ENCODE assay signal across 1 cellular context in genomic region chr2:128092656-128093055, GRCh38.
TF ChIP-seq lines count a peak whose summit lies in the region.

No MANE protein-coding gene starts in this region.

TF ChIP-seq in GM23338, 12 proteins besides CTCF, POLR2A, EP300 and RAD21 (continued from another document):
- TF ChIP-seq, protein P1, sequence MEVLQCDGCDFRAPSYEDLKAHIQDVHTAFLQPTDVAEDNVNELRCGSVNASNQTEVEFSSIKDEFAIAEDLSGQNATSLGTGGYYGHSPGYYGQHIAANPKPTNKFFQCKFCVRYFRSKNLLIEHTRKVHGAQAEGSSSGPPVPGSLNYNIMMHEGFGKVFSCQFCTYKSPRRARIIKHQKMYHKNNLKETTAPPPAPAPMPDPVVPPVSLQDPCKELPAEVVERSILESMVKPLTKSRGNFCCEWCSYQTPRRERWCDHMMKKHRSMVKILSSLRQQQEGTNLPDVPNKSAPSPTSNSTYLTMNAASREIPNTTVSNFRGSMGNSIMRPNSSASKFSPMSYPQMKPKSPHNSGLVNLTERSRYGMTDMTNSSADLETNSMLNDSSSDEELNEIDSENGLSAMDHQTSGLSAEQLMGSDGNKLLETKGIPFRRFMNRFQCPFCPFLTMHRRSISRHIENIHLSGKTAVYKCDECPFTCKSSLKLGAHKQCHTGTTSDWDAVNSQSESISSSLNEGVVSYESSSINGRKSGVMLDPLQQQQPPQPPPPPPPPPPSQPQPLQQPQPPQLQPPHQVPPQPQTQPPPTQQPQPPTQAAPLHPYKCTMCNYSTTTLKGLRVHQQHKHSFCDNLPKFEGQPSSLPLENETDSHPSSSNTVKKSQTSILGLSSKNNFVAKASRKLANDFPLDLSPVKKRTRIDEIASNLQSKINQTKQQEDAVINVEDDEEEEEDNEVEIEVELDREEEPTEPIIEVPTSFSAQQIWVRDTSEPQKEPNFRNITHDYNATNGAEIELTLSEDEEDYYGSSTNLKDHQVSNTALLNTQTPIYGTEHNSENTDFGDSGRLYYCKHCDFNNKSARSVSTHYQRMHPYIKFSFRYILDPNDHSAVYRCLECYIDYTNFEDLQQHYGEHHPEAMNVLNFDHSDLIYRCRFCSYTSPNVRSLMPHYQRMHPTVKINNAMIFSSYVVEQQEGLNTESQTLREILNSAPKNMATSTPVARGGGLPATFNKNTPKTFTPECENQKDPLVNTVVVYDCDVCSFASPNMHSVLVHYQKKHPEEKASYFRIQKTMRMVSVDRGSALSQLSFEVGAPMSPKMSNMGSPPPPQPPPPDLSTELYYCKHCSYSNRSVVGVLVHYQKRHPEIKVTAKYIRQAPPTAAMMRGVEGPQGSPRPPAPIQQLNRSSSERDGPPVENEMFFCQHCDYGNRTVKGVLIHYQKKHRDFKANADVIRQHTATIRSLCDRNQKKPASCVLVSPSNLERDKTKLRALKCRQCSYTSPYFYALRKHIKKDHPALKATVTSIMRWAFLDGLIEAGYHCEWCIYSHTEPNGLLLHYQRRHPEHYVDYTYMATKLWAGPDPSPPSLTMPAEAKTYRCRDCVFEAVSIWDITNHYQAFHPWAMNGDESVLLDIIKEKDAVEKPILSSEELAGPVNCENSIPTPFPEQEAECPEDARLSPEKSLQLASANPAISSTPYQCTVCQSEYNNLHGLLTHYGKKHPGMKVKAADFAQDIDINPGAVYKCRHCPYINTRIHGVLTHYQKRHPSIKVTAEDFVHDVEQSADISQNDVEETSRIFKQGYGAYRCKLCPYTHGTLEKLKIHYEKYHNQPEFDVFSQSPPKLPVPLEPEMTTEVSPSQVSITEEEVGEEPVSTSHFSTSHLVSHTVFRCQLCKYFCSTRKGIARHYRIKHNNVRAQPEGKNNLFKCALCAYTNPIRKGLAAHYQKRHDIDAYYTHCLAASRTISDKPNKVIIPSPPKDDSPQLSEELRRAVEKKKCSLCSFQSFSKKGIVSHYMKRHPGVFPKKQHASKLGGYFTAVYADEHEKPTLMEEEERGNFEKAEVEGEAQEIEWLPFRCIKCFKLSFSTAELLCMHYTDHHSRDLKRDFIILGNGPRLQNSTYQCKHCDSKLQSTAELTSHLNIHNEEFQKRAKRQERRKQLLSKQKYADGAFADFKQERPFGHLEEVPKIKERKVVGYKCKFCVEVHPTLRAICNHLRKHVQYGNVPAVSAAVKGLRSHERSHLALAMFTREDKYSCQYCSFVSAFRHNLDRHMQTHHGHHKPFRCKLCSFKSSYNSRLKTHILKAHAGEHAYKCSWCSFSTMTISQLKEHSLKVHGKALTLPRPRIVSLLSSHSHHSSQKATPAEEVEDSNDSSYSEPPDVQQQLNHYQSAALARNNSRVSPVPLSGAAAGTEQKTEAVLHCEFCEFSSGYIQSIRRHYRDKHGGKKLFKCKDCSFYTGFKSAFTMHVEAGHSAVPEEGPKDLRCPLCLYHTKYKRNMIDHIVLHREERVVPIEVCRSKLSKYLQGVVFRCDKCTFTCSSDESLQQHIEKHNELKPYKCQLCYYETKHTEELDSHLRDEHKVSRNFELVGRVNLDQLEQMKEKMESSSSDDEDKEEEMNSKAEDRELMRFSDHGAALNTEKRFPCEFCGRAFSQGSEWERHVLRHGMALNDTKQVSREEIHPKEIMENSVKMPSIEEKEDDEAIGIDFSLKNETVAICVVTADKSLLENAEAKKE (CRISPR knock-in tag; IDR thresholded peaks at IDR 0.05), result no peak
